In genomic region chr10:70540089-70540788, GRCh38 we compare ENCODE assay signal across 1 cellular context.
TF ChIP-seq lines count a peak whose summit lies in the region.

No MANE protein-coding gene starts in this region.

TF ChIP-seq in GM23338, 12 proteins besides CTCF, POLR2A, EP300 and RAD21 (continued from another document):
- TF ChIP-seq REST (IDR thresholded peaks at IDR 0.05; ENCODE audit: unreplicated experiment) (no peak), EZH2 (IDR thresholded peaks at IDR 0.05; ENCODE audit: low read depth, unreplicated experiment) (no peak), ZNF331 (CRISPR knock-in tag; IDR thresholded peaks at IDR 0.05; ENCODE audit: low read depth) (no peak), JUNB (IDR thresholded peaks at IDR 0.05; ENCODE audit: unreplicated experiment) (no peak), STAT1 (IDR thresholded peaks at IDR 0.05; ENCODE audit: unreplicated experiment) (no peak), ZNF114 (CRISPR knock-in tag; IDR thresholded peaks at IDR 0.05) (no peak)
